Comparison of ENCODE assay signal across 1 cellular context in genomic region chr9:37784291-37784639, GRCh38.
TF ChIP-seq lines count a peak whose summit lies in the region.

No MANE protein-coding gene starts in this region.

TF ChIP-seq in H1, 55 proteins besides CTCF, POLR2A, EP300 and RAD21:
- TF ChIP-seq SAP30 (IDR thresholded peaks at IDR 0.05; ENCODE audit: insufficient read depth, insufficient replicate concordance, low read length) (no peak), RNF2 (IDR thresholded peaks at IDR 0.05; ENCODE audit: borderline replicate concordance, low read depth, low read length, missing control alignments, poor library complexity, severe bottlenecking) (no peak), SIX5 (IDR thresholded peaks at IDR 0.05; ENCODE audit: low read depth, low read length) (no peak), RFX5 (IDR thresholded peaks at IDR 0.05; ENCODE audit: borderline replicate concordance, low read depth, low read length) (no peak), KDM5A (IDR thresholded peaks at IDR 0.05; ENCODE audit: low read length) (no peak), MAFK (IDR thresholded peaks at IDR 0.05; ENCODE audit: low read depth, low read length) (no peak), TCF12 (IDR thresholded peaks at IDR 0.05; ENCODE audit: low read depth, low read length) (no peak), NRF1 (IDR thresholded peaks at IDR 0.05; ENCODE audit: low read depth, low read length) (no peak), TAF7 (optimal IDR thresholded peaks at IDR 0.05; ENCODE audit: borderline replicate concordance, low read depth, low read length) (no peak), SUZ12 (IDR thresholded peaks at IDR 0.05; ENCODE audit: low read length) (no peak), PHF8 (conservative IDR thresholded peaks at IDR 0.05; ENCODE audit: low read depth, low read length) (no peak), MAX (IDR thresholded peaks at IDR 0.05) (no peak), CTBP2 (IDR thresholded peaks at IDR 0.05; ENCODE audit: borderline replicate concordance, insufficient read depth, insufficient read length, low read length) (no peak), GABPA (IDR thresholded peaks at IDR 0.05; ENCODE audit: borderline replicate concordance, insufficient read depth, low read length) (no peak), CEBPB (IDR thresholded peaks at IDR 0.05; ENCODE audit: low read depth, low read length) (no peak), SP2 (IDR thresholded peaks at IDR 0.05; ENCODE audit: low read length) (no peak)
